Comparison of ENCODE assay signal across 11 cellular contexts in genomic region chr20:34560141-34560523, GRCh38. TPM values are rescaled to one million over a fixed set of nuclear protein-coding genes. Genes with fewer than 3 reads are reported as not detected.
A peak's percentile ranks its signal among the peaks of the same experiment; 100 is the strongest.
DNase-seq lines count a peak whose midpoint lies in the region; ATAC-seq and TF ChIP-seq lines count a peak whose summit lies in the region.
"Had no signal": no experiment of that assay in that cellular context is flagged by ENCODE, and none has a peak within 500 bp of the region (broad histone marks: within the 10 kb centered on the region; RNA-seq: fewer than 3 reads in every experiment).

No MANE protein-coding gene starts in this region.

- peaks cover 13% of the 10 kb centered on the region for H3K4me1 Mint-ChIP-seq in activated naive CD4-positive, alpha-beta T cell treated with anti-CD3 and anti-CD28 coated beads, Interleukin-2, amount 10 ng/mL, durations not matched to agents 7 days and 5 days
- H3K4me1 Mint-ChIP-seq in nephron = peaks cover 6% of the 10 kb centered on the region

- H3K4me1 ChIP-seq in tibial nerve = peaks cover 0 to 22% (median 6%) of the 10 kb centered on the region in 4 donors
- H3K4me1 ChIP-seq: parathyroid adenoma had no signal

- peak overlapping the region; percentile 50 for H3K27ac Mint-ChIP-seq in activated naive CD4-positive, alpha-beta T cell treated with anti-CD3 and anti-CD28 coated beads, Interleukin-2, amount 10 ng/mL, durations not matched to agents 7 days and 5 days
- H3K27ac Mint-ChIP-seq in nephron = peak overlapping the region in 1 of 3 experiments; percentile 82

- 81 to 83% methylated on average over 12 of the region's 12 CpGs for WGBS in tibial nerve, 2 donors

- DNase-seq in activated naive CD4-positive, alpha-beta T cell treated with anti-CD3 and anti-CD28 coated beads, Interleukin-2, amount 10 ng/mL, durations not matched to agents 7 days and 5 days = no peak
- DNase-seq in activated naive CD4-positive, alpha-beta T cell treated with Interleukin-2 at 50 U/mL for 16 hours = no peak
- DNase-seq in tibial nerve (ENCODE audit: low spot score in 2 of 2) = no peak
- DNase-seq in HT-29 (ENCODE audit: low spot score) = no peak
- DNase-seq: EL, NCI-H2171 had no signal

- ATAC-seq in HG02973 (IDR thresholded peaks at IDR 0.05; ENCODE audit: unreplicated experiment) (no peak), HG03159 (IDR thresholded peaks at IDR 0.05; ENCODE audit: unreplicated experiment) (no peak)

- H3K27me3 ChIP-seq in tibial nerve = no peaks in the 10 kb centered on the region

- H3K4me3 Mint-ChIP-seq in activated naive CD4-positive, alpha-beta T cell treated with anti-CD3 and anti-CD28 coated beads, Interleukin-2, amount 10 ng/mL, durations not matched to agents 7 days and 5 days = peak overlapping the region; percentile 51
- peak overlapping the region; percentile 76 to 88 (median 87) for H3K4me3 Mint-ChIP-seq in nephron

- no peak for TF ChIP-seq EP300 in tibial nerve (IDR thresholded peaks at IDR 0.05)

- no peaks in the 10 kb centered on the region for H3K27me3 Mint-ChIP-seq in activated naive CD4-positive, alpha-beta T cell treated with anti-CD3 and anti-CD28 coated beads, Interleukin-2, amount 10 ng/mL, durations not matched to agents 7 days and 5 days
- H3K27me3 Mint-ChIP-seq in nephron (ENCODE audit: low read depth) = no peaks in the 10 kb centered on the region

- CTCF ChIA-PET in activated naive CD4-positive, alpha-beta T cell treated with anti-CD3 and anti-CD28 coated beads, Interleukin-2, amount 10 ng/mL, durations not matched to agents 7 days and 5 days (lab: Charles Lee) = no interaction called here

- H3K27ac ChIP-seq in cingulate gyrus (ENCODE audit: low read depth, low read length) (peak overlapping the region; percentile 75), tibial nerve (peak overlapping the region; percentile 95 to 99 (median 98))
- H3K27ac ChIP-seq: parathyroid adenoma had no signal

- TF ChIP-seq CTCF in nephron (IDR thresholded peaks at IDR 0.05; ENCODE audit: unreplicated experiment in 3 of 3) (no peak), tibial nerve (IDR thresholded peaks at IDR 0.05) (no peak)

- peaks cover 0 to 15% (median 0%) of the 10 kb centered on the region in 3 donors for H3K36me3 ChIP-seq in tibial nerve

- no peaks in the 10 kb centered on the region for H3K9me3 ChIP-seq in tibial nerve

- no peak overlapping the region for H3K4me3 ChIP-seq in tibial nerve

- no peaks in the 10 kb centered on the region for H3K36me3 Mint-ChIP-seq in activated naive CD4-positive, alpha-beta T cell treated with anti-CD3 and anti-CD28 coated beads, Interleukin-2, amount 10 ng/mL, durations not matched to agents 7 days and 5 days
- H3K36me3 Mint-ChIP-seq in nephron (ENCODE audit: low read depth) = no peaks in the 10 kb centered on the region

- H3K9me3 Mint-ChIP-seq in activated naive CD4-positive, alpha-beta T cell treated with anti-CD3 and anti-CD28 coated beads, Interleukin-2, amount 10 ng/mL, durations not matched to agents 7 days and 5 days = no peaks in the 10 kb centered on the region
- H3K9me3 Mint-ChIP-seq in nephron = no peaks in the 10 kb centered on the region

- TF ChIP-seq POLR2A in tibial nerve (IDR thresholded peaks at IDR 0.05) = no peak

RNA-seq across cellular contexts. Expression of gene MAP1LC3A, which starts 1.6 kb away (rescaled TPM):
- total RNA-seq in tibial nerve = 100 to 1,000 TPM in 2 of 4 donors, 10 to 100 TPM in 2; 62.4 to 139 (median 106) TPM
- total RNA-seq in HT-29 (2014; rRNA removed; shearing (Covaris generic)) = 9.3 and 12.6 TPM in 2 replicates

RNA-seq across cellular contexts. Expression of gene DYNLRB1, which starts 43.9 kb away (rescaled TPM):
- 100 to 1,000 TPM; 145 to 188 (median 170) TPM for total RNA-seq in tibial nerve
- total RNA-seq in HT-29 (2014; rRNA removed; shearing (Covaris generic)) = 392 and 436 TPM in 2 replicates
